In genomic region chr2:42809131-42809875, GRCh38 we compare ENCODE assay signal across 8 cellular contexts. TPM values are rescaled to one million over a fixed set of nuclear protein-coding genes. Genes with fewer than 3 reads are reported as not detected.
DNase-seq lines count a peak whose midpoint lies in the region; ATAC-seq, FAIRE-seq and TF ChIP-seq lines count a peak whose summit lies in the region.

No MANE protein-coding gene starts in this region.

- H3K9me3 ChIP-seq in heart left ventricle (peaks cover 0 to 4% (median 0%) of the 10 kb centered on the region in 12 donors), PC-9 (ENCODE audit: insufficient read depth, low read depth) (peaks cover 11% of the 10 kb centered on the region; the same call in 1 of the 2 replicates), ectodermal cell (ENCODE audit: control insufficient read depth, low read length) (peaks cover 3% of the 10 kb centered on the region)

- CTCF ChIA-PET in PC-9 (lab: Charles Lee), result no interaction called here

- no peaks in the 10 kb centered on the region for H4K20me1 ChIP-seq in PC-9 (ENCODE audit: insufficient read depth)

- BruUV-seq in PC-9 (replicated peaks; lab: Mats Ljungman, UMichigan), result TSS peak; percentile 69

- H3K27me3 Mint-ChIP-seq in natural killer cell (ENCODE audit: low read depth in 2 of 2), result peaks cover 5 to 10% of the 10 kb centered on the region in 2 donors

- H3K4me3 ChIP-seq in heart left ventricle (peak overlapping the region; percentile 41 to 84 (median 66)), PC-9 (peak overlapping the region; percentile 71), ectodermal cell (ENCODE audit: insufficient read depth, low read depth, low read length) (peak overlapping the region; percentile 68)

- peak overlapping the region; percentile 73 for H2AFZ ChIP-seq in PC-9

- intact Hi-C loops in heart left ventricle (cut with DNase I), result no loop called here
- intact Hi-C loops in left ventricle myocardium superior (cut with micrococcal nuclease), result no loop called here
- intact Hi-C loops in PC-9 (cut with micrococcal nuclease; ENCODE audit: unreplicated experiment), result loop anchor here (10.0 kb wide), 2 partner anchors 715 to 955 kb away; no protein-coding TSS in a partner anchor
- intact Hi-C loops in natural killer cell (cut with micrococcal nuclease), result no loop called here

- peak overlapping the region; percentile 57 for H3K4me3 Mint-ChIP-seq in natural killer cell

- H3K9me3 Mint-ChIP-seq in natural killer cell, result peaks cover 3 to 4% of the 10 kb centered on the region in 2 donors

- H3K27ac Mint-ChIP-seq in natural killer cell, result peak overlapping the region; percentile 98 to 99

- no peaks in the 10 kb centered on the region for H3K36me3 Mint-ChIP-seq in natural killer cell

- 27 to 32% (median 29%) methylated on average over 14 of the region's 14 CpGs for WGBS in heart left ventricle, 4 donors
- 44 to 47% methylated on average over 13 of the region's 14 CpGs for WGBS in ectodermal cell, 2 experiments

- H3K27me3 ChIP-seq in heart left ventricle (no peaks in the 10 kb centered on the region), PC-9 (ENCODE audit: insufficient read depth, low read depth) (no peaks in the 10 kb centered on the region), ectodermal cell (ENCODE audit: control insufficient read depth, insufficient read depth, low read length, poor library complexity, severe bottlenecking) (peaks cover 21% of the 10 kb centered on the region)

- POLR2A ChIA-PET in PC-9 (lab: Charles Lee; ENCODE audit: unreplicated experiment), result interaction anchor here (0.6 to 0.7 kb wide), 4 partner anchors 43 to 1578 kb away, joined by 3 to 5 read pairs (median 4); no protein-coding TSS in a partner anchor

- peak in 1 of 12 donors; percentile 19 for TF ChIP-seq CTCF in heart left ventricle (IDR thresholded peaks at IDR 0.05)
- peak; percentile 38; the same call in 1 of the 2 replicates for TF ChIP-seq CTCF in PC-9 (conservative IDR thresholded peaks at IDR 0.05)
- TF ChIP-seq CTCF in natural killer cell (IDR thresholded peaks at IDR 0.05), result no peak
- TF ChIP-seq CTCF in D721Med (IDR thresholded peaks at IDR 0.05; ENCODE audit: insufficient read depth, missing control alignments), result no peak

- peak overlapping the region; percentile 84 for H3K4me2 ChIP-seq in PC-9

- FAIRE-seq in D721Med (lab: Jason Lieb, UNC), result no peak

- peaks cover 28 to 30% of the 10 kb centered on the region in 2 donors for H3K4me1 Mint-ChIP-seq in natural killer cell

- peaks cover 37% of the 10 kb centered on the region for H3F3A ChIP-seq in PC-9 (ENCODE audit: insufficient read depth, low read depth)

- peaks cover 0 to 27% (median 12%) of the 10 kb centered on the region in 12 donors for H3K4me1 ChIP-seq in heart left ventricle
- H3K4me1 ChIP-seq in PC-9 (replicated peaks; ENCODE audit: insufficient read depth), result peaks cover 9% of the 10 kb centered on the region
- H3K4me1 ChIP-seq in ectodermal cell (ENCODE audit: control insufficient read depth, insufficient read depth, low read length), result no peaks in the 10 kb centered on the region

- no peak for TF ChIP-seq POLR2A in heart left ventricle (IDR thresholded peaks at IDR 0.05)

- H3K9me2 ChIP-seq in PC-9 (ENCODE audit: insufficient read depth), result no peaks in the 10 kb centered on the region

- H3K36me3 ChIP-seq in heart left ventricle (no peaks in the 10 kb centered on the region), PC-9 (ENCODE audit: low read depth) (no peaks in the 10 kb centered on the region), ectodermal cell (ENCODE audit: control insufficient read depth, insufficient read depth, low read length) (no peaks in the 10 kb centered on the region)

- no peak for DNase-seq in heart left ventricle
- no peak for DNase-seq in left ventricle myocardium superior
- no peak for DNase-seq in PC-9
- DNase-seq in natural killer cell, result no peak
- no peak for DNase-seq in AG08395 (ENCODE audit: low spot score)
- DNase-seq in D721Med (ENCODE audit: insufficient read length, low spot score), result no peak

- ATAC-seq in heart left ventricle, result no peak
- ATAC-seq in left ventricle myocardium superior, result no peak
- no peak for ATAC-seq in natural killer cell
- ATAC-seq in GM19035 (IDR thresholded peaks at IDR 0.05; ENCODE audit: unreplicated experiment), result no peak

- peak overlapping the region; percentile 97 to 100 (median 99) for H3K27ac ChIP-seq in heart left ventricle
- H3K27ac ChIP-seq in PC-9, result peak overlapping the region; percentile 82
- no peak overlapping the region for H3K27ac ChIP-seq in ectodermal cell (ENCODE audit: insufficient read depth, low read depth, low read length, poor library complexity, severe bottlenecking)

- H3K79me2 ChIP-seq in PC-9 (ENCODE audit: low read depth), result no peaks in the 10 kb centered on the region

RNA-seq across cellular contexts. Expression of gene HAAO, which starts 16.9 kb away (rescaled TPM):
- total RNA-seq in heart left ventricle (10 to 100 TPM in 1 of 9 donors, 1 to 10 TPM in 8; 1.3 to 10.6 (median 2.2) TPM), left ventricle myocardium superior (1.9 TPM), PC-9 (2021) (0.73 TPM in 1 of 2 replicates, not detected in the other), natural killer cell (1 to 10 TPM in 1 of 3 donors, under 1 TPM in 2; 0.35 to 1.3 (median 0.68) TPM)
- 1 to 10 TPM; 1.3 to 2.4 TPM for polyA plus RNA-seq in heart left ventricle
- polyA plus RNA-seq in ectodermal cell (2013, experiment 1 of 4), result 4.5 TPM
- polyA plus RNA-seq in ectodermal cell (2013, experiment 2 of 4), result 3.1 TPM
- 3.0 TPM for polyA plus RNA-seq in ectodermal cell (2013, experiment 3 of 4)
- 3.7 TPM for polyA plus RNA-seq in ectodermal cell (2013, experiment 4 of 4)

RNA-seq across cellular contexts. Expression of gene OXER1, which starts 45.4 kb away (rescaled TPM):
- total RNA-seq in heart left ventricle (1 to 10 TPM in 1 of 9 donors, under 1 TPM in 6, not detected in 2; 0.28 to 2.2 (median 0.48) TPM), left ventricle myocardium superior (0.74 TPM), PC-9 (2021) (not detected in 2 replicates), natural killer cell (1 to 10 TPM in 1 of 3 donors, under 1 TPM in 2; 0.19 to 2.7 (median 0.41) TPM)
- under 1 TPM; 0.22 to 0.53 TPM for polyA plus RNA-seq in heart left ventricle
- 0.81 TPM for polyA plus RNA-seq in ectodermal cell (2013, experiment 1 of 4)
- 1.3 TPM for polyA plus RNA-seq in ectodermal cell (2013, experiment 2 of 4)
- 1.4 TPM for polyA plus RNA-seq in ectodermal cell (2013, experiment 3 of 4)
- 0.81 TPM for polyA plus RNA-seq in ectodermal cell (2013, experiment 4 of 4)
